19 cellular contexts compared by ENCODE assay signal in the genomic region with DNA sequence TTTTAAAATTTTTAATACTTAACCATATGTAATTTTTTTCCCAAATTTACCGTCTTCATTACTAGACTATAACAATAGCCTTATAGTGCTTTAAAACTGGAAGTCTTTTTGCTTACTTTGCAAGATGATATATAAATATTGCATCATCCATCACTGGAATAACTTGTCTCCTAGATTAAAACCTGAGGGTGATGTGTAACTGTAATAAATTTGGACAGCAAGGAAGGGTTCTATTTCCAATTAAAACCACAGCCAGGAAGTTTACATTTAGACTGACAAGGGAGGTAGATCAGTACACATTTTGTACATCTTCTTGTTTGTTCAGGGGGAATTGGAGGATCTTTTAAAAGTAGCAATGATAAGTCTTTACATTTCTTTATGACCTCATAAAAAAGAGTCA. TPM values are rescaled to one million over a fixed set of nuclear protein-coding genes. Genes with fewer than 3 reads are reported as not detected.
DNase-seq lines count a peak whose midpoint lies in the region; ATAC-seq and TF ChIP-seq lines count a peak whose summit lies in the region.
"Had no signal": no experiment of that assay in that cellular context is flagged by ENCODE, and none has a peak within 500 bp of the region (broad histone marks: within the 10 kb centered on the region; RNA-seq: fewer than 3 reads in every experiment).

No MANE protein-coding gene starts in this region.

- no peak overlapping the region for H3K9ac ChIP-seq in IMR-90 (ENCODE audit: low read depth, low read length)
- no peak overlapping the region for H3K9ac ChIP-seq in adipocyte (ENCODE audit: low read length)

- H2BK120ac ChIP-seq in IMR-90 (ENCODE audit: low read depth, low read length): no peak overlapping the region

- ATAC-seq in IMR-90 (ENCODE audit: low read depth) (no peak), left ventricle myocardium superior (no peak), HG02970 (IDR thresholded peaks at IDR 0.05; ENCODE audit: low FRiP score, unreplicated experiment) (no peak), GM18907 (IDR thresholded peaks at IDR 0.05; ENCODE audit: unreplicated experiment) (no peak)

- H2AK5ac ChIP-seq in IMR-90 (ENCODE audit: low read depth, low read length): no peak overlapping the region

- H3K9me3 ChIP-seq in IMR-90 (ENCODE audit: control insufficient read depth, insufficient read depth, low read length) (no peaks in the 10 kb centered on the region), adipocyte (ENCODE audit: control insufficient read depth, low read length) (peaks cover 5% of the 10 kb centered on the region)
- H3K9me3 ChIP-seq: Caco-2 had no signal

- H3K79me1 ChIP-seq in IMR-90 (ENCODE audit: low read depth in 1 of 2, low read length in 2 of 2): no peaks in the 10 kb centered on the region

- H2BK5ac ChIP-seq in IMR-90 (ENCODE audit: low read depth, low read length, poor library complexity, severe bottlenecking): no peak overlapping the region

- H3K36me3 ChIP-seq in IMR-90 (ENCODE audit: control insufficient read depth, insufficient read depth, low read length) (no peaks in the 10 kb centered on the region), adipocyte (ENCODE audit: control insufficient read depth, insufficient read depth, low read length, severe bottlenecking) (no peaks in the 10 kb centered on the region)

- DNase-seq in NCI-H510A treated with DMSO at 0.1 percent for 48 hours (lab: John Stamatoyannopoulos, UW) (peak; percentile 13), NCI-H510A (lab: John Stamatoyannopoulos, UW) (no peak), IMR-90 (no peak), adipocyte (ENCODE audit: low read depth) (peak; percentile 49), left kidney (ENCODE audit: low read depth, low spot score) (peak; percentile 21), left ventricle myocardium superior (no peak)
- DNase-seq: Caco-2; CD4-positive, alpha-beta T cell; HFFc6; Kasumi-1; NCI-H1092 treated with DMSO at 0.1 percent for 48 hours; NCI-H2081; NCI-H524; SW 1271 had no signal

- in situ Hi-C loops in IMR-90 (cut with MboI; ENCODE audit: low sequenced_read_pairs): no loop called here

- no peaks in the 10 kb centered on the region for H3K27me3 ChIP-seq in IMR-90 (ENCODE audit: control insufficient read depth, insufficient read depth, low read length)
- H3K27me3 ChIP-seq in adipocyte (replicated peaks; ENCODE audit: control insufficient read depth, insufficient read depth, low read length): no peaks in the 10 kb centered on the region

- CTCF ChIA-PET in IMR-90 (lab: Yijun Ruan, JAX): interaction anchor here (0.6 kb wide), 1 partner anchor 63 kb away, joined by 3 read pairs; no protein-coding TSS in a partner anchor

- no peak overlapping the region for H3K18ac ChIP-seq in IMR-90 (ENCODE audit: low read depth, low read length)

- intact Hi-C loops in IMR-90 (cut with micrococcal nuclease) (no loop called here), left ventricle myocardium superior (cut with micrococcal nuclease) (no loop called here)

- TF ChIP-seq RAD21 in IMR-90 (IDR thresholded peaks at IDR 0.05; ENCODE audit: low read length): no peak

- no peak overlapping the region for H3K27ac ChIP-seq in IMR-90 (ENCODE audit: insufficient read depth, low read length)
- H3K27ac ChIP-seq: HL-60 had no signal

- no peak overlapping the region for H3K14ac ChIP-seq in IMR-90 (replicated peaks; ENCODE audit: low read depth, low read length)

- BruUV-seq in IMR-90 (replicated peaks; lab: Mats Ljungman, UMichigan): no TSS peak

- H3K4me2 ChIP-seq in IMR-90 (ENCODE audit: low read depth, low read length): no peak overlapping the region

- H4K91ac ChIP-seq in IMR-90 (ENCODE audit: insufficient read depth, low read depth, low read length): no peak overlapping the region

- no peak overlapping the region for H3K4me3 ChIP-seq in IMR-90 (ENCODE audit: insufficient read depth, low read depth, low read length)
- H3K4me3 ChIP-seq in adipocyte (ENCODE audit: low read length): no peak overlapping the region

- no peak overlapping the region for H2AK9ac ChIP-seq in IMR-90 (replicated peaks; ENCODE audit: low read depth, low read length, poor library complexity)

- no peak overlapping the region for H2BK20ac ChIP-seq in IMR-90 (ENCODE audit: low read depth, low read length)

- no peak overlapping the region for H3K23ac ChIP-seq in IMR-90 (ENCODE audit: low read depth, low read length)

- no peaks in the 10 kb centered on the region for H4K20me1 ChIP-seq in IMR-90 (ENCODE audit: insufficient read depth, low read length)

- no peak overlapping the region for H3K4ac ChIP-seq in IMR-90 (ENCODE audit: low read depth, low read length)

- no peaks in the 10 kb centered on the region for H3K9me1 ChIP-seq in IMR-90 (ENCODE audit: insufficient read depth, low read length)

- no peak for TF ChIP-seq CTCF in IMR-90 (conservative IDR thresholded peaks at IDR 0.05; ENCODE audit: low read depth, low read length)

- no CpG with 5 or more reads among the region's 1 CpG for WGBS in IMR-90 (ENCODE audit: extremely low coverage in 2 of 2, insufficient read length in 1 of 2), 2 experiments

- H4K5ac ChIP-seq in IMR-90 (ENCODE audit: low read depth, low read length): no peak overlapping the region

- no peak for TF ChIP-seq POLR2A in IMR-90 (IDR thresholded peaks at IDR 0.05; ENCODE audit: low read depth, low read length)

- H2AFZ ChIP-seq in IMR-90 (replicated peaks; ENCODE audit: low read length, poor library complexity): no peak overlapping the region

- no peak overlapping the region for H2BK15ac ChIP-seq in IMR-90 (ENCODE audit: low read depth, low read length)

- no peak overlapping the region for H3K56ac ChIP-seq in IMR-90 (ENCODE audit: extremely low read depth, insufficient read depth, low read length)

- dilution Hi-C loops in IMR-90 (cut with HindIII; ENCODE audit: low sequenced_read_pairs, unreplicated experiment): no loop called here

- H4K8ac ChIP-seq in IMR-90 (ENCODE audit: low read depth in 2 of 2, low read length in 2 of 2): no peak overlapping the region

- H3K4me1 ChIP-seq in IMR-90 (ENCODE audit: control insufficient read depth, insufficient read depth, low read length) (no peaks in the 10 kb centered on the region), adipocyte (ENCODE audit: control insufficient read depth, insufficient read depth, low read length) (no peaks in the 10 kb centered on the region)
- H3K4me1 ChIP-seq: Caco-2 had no signal

- POLR2A ChIA-PET in IMR-90 (lab: Charles Lee; ENCODE audit: unreplicated experiment): no interaction called here

TF ChIP-seq in IMR-90, 13 proteins besides CTCF, POLR2A, EP300 and RAD21:
- TF ChIP-seq, protein P1, sequence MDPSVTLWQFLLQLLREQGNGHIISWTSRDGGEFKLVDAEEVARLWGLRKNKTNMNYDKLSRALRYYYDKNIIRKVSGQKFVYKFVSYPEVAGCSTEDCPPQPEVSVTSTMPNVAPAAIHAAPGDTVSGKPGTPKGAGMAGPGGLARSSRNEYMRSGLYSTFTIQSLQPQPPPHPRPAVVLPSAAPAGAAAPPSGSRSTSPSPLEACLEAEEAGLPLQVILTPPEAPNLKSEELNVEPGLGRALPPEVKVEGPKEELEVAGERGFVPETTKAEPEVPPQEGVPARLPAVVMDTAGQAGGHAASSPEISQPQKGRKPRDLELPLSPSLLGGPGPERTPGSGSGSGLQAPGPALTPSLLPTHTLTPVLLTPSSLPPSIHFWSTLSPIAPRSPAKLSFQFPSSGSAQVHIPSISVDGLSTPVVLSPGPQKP (IDR thresholded peaks at IDR 0.05; ENCODE audit: borderline replicate concordance, low read depth, low read length): no peak
- TF ChIP-seq MAFK (IDR thresholded peaks at IDR 0.05; ENCODE audit: low read depth, low read length): no peak
- TF ChIP-seq FOS (IDR thresholded peaks at IDR 0.05; ENCODE audit: low read depth, low read length): no peak
- peak; percentile 66; the same call in 1 of the 2 replicates for TF ChIP-seq CEBPB (IDR thresholded peaks at IDR 0.05; ENCODE audit: low read depth, low read length)
- no peak for TF ChIP-seq MXI1 (IDR thresholded peaks at IDR 0.05; ENCODE audit: borderline replicate concordance, low read depth, low read length)

RNA-seq across cellular contexts. Expression of a gene that starts 21.9 kb away (rescaled TPM):
- 2.3 and 2.8 TPM in 2 replicates for total RNA-seq in IMR-90 (2012; rRNA removed)
- polyA plus RNA-seq in IMR-90 (2012; rRNA removed): 0.95 and 1.2 TPM in 2 replicates
- 0.36 and 0.55 TPM in 2 replicates for polyA plus RNA-seq in IMR-90 (2012; cell fraction: cytosol; rRNA removed)
- polyA plus RNA-seq in IMR-90 (2012; cell fraction: nucleus; rRNA removed; ENCODE audit: low replicate concordance): 0.40 and 1.1 TPM in 2 replicates
- total RNA-seq in left ventricle myocardium superior: 0.57 TPM
- total RNA-seq: A172; Caco-2; CD4-positive, alpha-beta T cell; SK-MEL-5 had no signal

Comparison
In these comparisons a context has a peak if more than half of its experiments do, and no peak if none do; other contexts are left out.
1. DNase-seq: peak in NCI-H510A treated with DMSO at 0.1 percent for 48 hours (single experiment), adipocyte (single experiment) and left kidney (single experiment); none in NCI-H510A (single experiment), IMR-90 (single experiment) and left ventricle myocardium superior (single experiment).